ENCODE assay signal across 16 cellular contexts in genomic region chr17:46045639-46046038, GRCh38. TPM values are rescaled to one million over a fixed set of nuclear protein-coding genes. Genes with fewer than 3 reads are reported as not detected.
A peak's percentile ranks its signal among the peaks of the same experiment; 100 is the strongest.
DNase-seq lines count a peak whose midpoint lies in the region; ATAC-seq and TF ChIP-seq lines count a peak whose summit lies in the region.
"Had no signal": no experiment of that assay in that cellular context is flagged by ENCODE, and none has a peak within 500 bp of the region (broad histone marks: within the 10 kb centered on the region; RNA-seq: fewer than 3 reads in every experiment).

No MANE protein-coding gene starts in this region.

- peaks cover 7% of the 10 kb centered on the region; the same call in 1 of the 2 replicates for H3K4me1 ChIP-seq in HEK293 (ENCODE audit: control insufficient read depth, insufficient read depth, low read length)
- H3K4me1 ChIP-seq in trophoblast cell (ENCODE audit: control insufficient read depth in 1 of 2, insufficient read depth in 2 of 2, low read length in 2 of 2), result peaks cover 0 to 8% of the 10 kb centered on the region in 2 experiments
- peaks cover 3% of the 10 kb centered on the region; the same call in 1 of the 2 replicates for H3K4me1 ChIP-seq in SJCRH30

- H2BK12ac ChIP-seq in trophoblast cell (ENCODE audit: low read length), result no peak overlapping the region

- no peak overlapping the region for H3K18ac ChIP-seq in trophoblast cell (ENCODE audit: low read length)

- H3K23ac ChIP-seq in trophoblast cell (ENCODE audit: low read length), result no peak overlapping the region

- CTCF ChIA-PET in HEK293 (lab: Yijun Ruan, JAX), result interaction anchor here (0.9 to 6.0 kb wide), 13 partner anchors 13 to 170 kb away, joined by 3 to 64 read pairs (median 6); partner anchors contain the start of gene KANSL1

- ATAC-seq in effector memory CD8-positive, alpha-beta T cell (replicated peaks), result no peak
- ATAC-seq in HG03095 (IDR thresholded peaks at IDR 0.05; ENCODE audit: unreplicated experiment), result no peak

- no peak overlapping the region for H3K14ac ChIP-seq in trophoblast cell (ENCODE audit: low read length)

- no CpG with 5 or more reads among the region's 3 CpGs for WGBS in trophoblast cell (ENCODE audit: extremely low coverage, insufficient coverage, insufficient read length)

- H3K27me3 ChIP-seq in trophoblast cell (ENCODE audit: insufficient read depth, low read length) (no peaks in the 10 kb centered on the region), SJCRH30 (no peaks in the 10 kb centered on the region)
- H3K27me3 ChIP-seq: breast epithelium had no signal

- peak overlapping the region; percentile 24 for H3K4me2 ChIP-seq in trophoblast cell (ENCODE audit: low read length)

- H3K79me1 ChIP-seq in trophoblast cell (ENCODE audit: low read length), result no peaks in the 10 kb centered on the region

- H3K9me3 ChIP-seq in HEK293 (ENCODE audit: control insufficient read depth, insufficient read depth, low read depth, low read length) (no peaks in the 10 kb centered on the region), trophoblast cell (ENCODE audit: insufficient read depth, low read depth, low read length) (no peaks in the 10 kb centered on the region), SJCRH30 (replicated peaks) (no peaks in the 10 kb centered on the region)
- H3K9me3 ChIP-seq: breast epithelium had no signal

- H3K4me3 ChIP-seq in HEK293 (ENCODE audit: low read depth, low read length) (no peak overlapping the region), trophoblast cell (ENCODE audit: low read depth, low read length) (no peak overlapping the region), SJCRH30 (no peak overlapping the region)
- H3K4me3 ChIP-seq: breast epithelium had no signal

- H3K36me3 ChIP-seq in HEK293 (ENCODE audit: control insufficient read depth in 2 of 2, insufficient read depth in 1 of 2, low read length in 2 of 2) (peaks cover 57 to 87% of the 10 kb centered on the region in 2 experiments), trophoblast cell (ENCODE audit: control insufficient read depth in 1 of 2, insufficient read depth in 2 of 2, low read length in 2 of 2) (peaks cover 22 to 33% of the 10 kb centered on the region in 2 experiments), SJCRH30 (peaks cover 50% of the 10 kb centered on the region)
- H3K36me3 ChIP-seq: breast epithelium had no signal

- no peak overlapping the region for H3K9ac ChIP-seq in trophoblast cell (ENCODE audit: low read length)

- H2AFZ ChIP-seq in trophoblast cell (ENCODE audit: insufficient read depth, low read length, poor library complexity), result no peak overlapping the region

- H3K4ac ChIP-seq in trophoblast cell (ENCODE audit: low read depth, low read length), result no peak overlapping the region

- no peaks in the 10 kb centered on the region for H3K79me2 ChIP-seq in trophoblast cell (ENCODE audit: control insufficient read depth, insufficient read depth, low read length, poor library complexity)

- no peak overlapping the region for H4K8ac ChIP-seq in trophoblast cell (ENCODE audit: low read depth, low read length)

- H3K4me1 Mint-ChIP-seq in effector memory CD8-positive, alpha-beta T cell (ENCODE audit: low read depth in 2 of 2), result peaks cover 4 to 19% of the 10 kb centered on the region in 2 donors

- H3K27ac Mint-ChIP-seq in effector memory CD8-positive, alpha-beta T cell, result peak overlapping the region; percentile 19 to 78

- no peak overlapping the region for H4K91ac ChIP-seq in trophoblast cell (ENCODE audit: low read depth, low read length)

- peaks cover 80% of the 10 kb centered on the region for H3K36me3 Mint-ChIP-seq in effector memory CD8-positive, alpha-beta T cell (ENCODE audit: insufficient read depth)

- H2AK5ac ChIP-seq in trophoblast cell (ENCODE audit: low read length), result no peak overlapping the region

- no peaks in the 10 kb centered on the region for H3K9me3 Mint-ChIP-seq in effector memory CD8-positive, alpha-beta T cell

- POLR2A ChIA-PET in HEK293 (lab: Yijun Ruan, JAX), result no interaction called here

- TF ChIP-seq CTCF in HEK293 (tag by site-specific recombination; IDR thresholded peaks at IDR 0.05), result no peak

- no peak overlapping the region for H2BK120ac ChIP-seq in trophoblast cell (ENCODE audit: insufficient read depth, low read length, poor library complexity)

- H3K4me3 Mint-ChIP-seq in effector memory CD8-positive, alpha-beta T cell, result no peak overlapping the region

- H2BK5ac ChIP-seq in trophoblast cell (ENCODE audit: low read depth, low read length, poor library complexity), result no peak overlapping the region

- no peak overlapping the region for H3K27ac ChIP-seq in HEK293 (ENCODE audit: extremely low read depth, low read depth, low read length)
- H3K27ac ChIP-seq in trophoblast cell (ENCODE audit: low read depth, low read length), result no peak overlapping the region
- H3K27ac ChIP-seq in SJCRH30, result no peak overlapping the region
- H3K27ac ChIP-seq: RWPE1 had no signal

- DNase-seq in NCI-H510A treated with DMSO at 0.1 percent for 48 hours (lab: John Stamatoyannopoulos, UW), result peak; percentile 73
- DNase-seq in effector memory CD8-positive, alpha-beta T cell, result no peak
- DNase-seq in trophoblast cell, result peak in 1 of 2 donors; percentile 11
- DNase-seq in NK-92 treated with Interleukin-12 subunit alpha and Interleukin-12 subunit beta, amount 100 ng/mL, for 24 hours (lab: John Stamatoyannopoulos, UW), result no peak
- DNase-seq in NCI-H1417 treated with DMSO at 0.1 percent for 48 hours (lab: John Stamatoyannopoulos, UW), result no peak
- no peak for DNase-seq in SJCRH30
- DNase-seq: activated CD4-positive, alpha-beta T cell treated with anti-CD3 and anti-CD28 coated beads for 48 hours; DND-41; GOT3; NCI-H1930 had no signal

- H3K27me3 Mint-ChIP-seq in effector memory CD8-positive, alpha-beta T cell, result no peaks in the 10 kb centered on the region

- H4K12ac ChIP-seq in trophoblast cell (ENCODE audit: low read depth, low read length), result no peak overlapping the region

TF ChIP-seq in HEK293, 187 proteins besides CTCF, POLR2A, EP300 and RAD21:
- 0 out of 2 replicates have a peak, but pooled peaks have one; percentile 22 for TF ChIP-seq ZFHX2 (tag by site-specific recombination; conservative IDR thresholded peaks at IDR 0.05)
- TF ChIP-seq ZNF654 (tag by site-specific recombination; IDR thresholded peaks at IDR 0.05; ENCODE audit: low read depth), result no peak

RNA-seq across cellular contexts. Expression of gene STH, which starts 46.6 kb away (rescaled TPM):
- polyA plus RNA-seq in trophoblast cell (2013), result not detected in 2 replicates
- total RNA-seq in SJCRH30 (2014; rRNA removed; shearing (Covaris generic)), result 0.43 TPM in 1 of 2 replicates, not detected in the other
- total RNA-seq: breast epithelium, fibroblast of villous mesenchyme, liver had no signal
- polyA plus RNA-seq: liver had no signal
